In genomic region chr3:171614318-171614967, GRCh38 we compare ENCODE assay signal across 8 cellular contexts.
A peak's percentile ranks its signal among the peaks of the same experiment; 100 is the strongest.
DNase-seq lines count a peak whose midpoint lies in the region; ATAC-seq, FAIRE-seq and TF ChIP-seq lines count a peak whose summit lies in the region.

No MANE protein-coding gene starts in this region.

- CTCF ChIA-PET in GM10248 (lab: Yijun Ruan, JAX), result interaction anchor here (0.7 to 3.2 kb wide), 20 partner anchors 8 to 727 kb away, joined by 3 to 30 read pairs (median 4); no protein-coding TSS in a partner anchor
- CTCF ChIA-PET in PC-9 (lab: Charles Lee), result no interaction called here

- no peaks in the 10 kb centered on the region for H3K79me2 ChIP-seq in osteoblast (ENCODE audit: insufficient read depth, low read length)
- H3K79me2 ChIP-seq in PC-9 (ENCODE audit: low read depth), result no peaks in the 10 kb centered on the region

- H3K27me3 ChIP-seq in osteoblast (ENCODE audit: insufficient read depth, low read length), result no peaks in the 10 kb centered on the region
- no peaks in the 10 kb centered on the region for H3K27me3 ChIP-seq in PC-9 (ENCODE audit: insufficient read depth, low read depth)

- in situ Hi-C loops in KBM-7 (cut with MboI; ENCODE audit: low pct_unique_long_range_greater_than_20kb, low sequenced_read_pairs), result no loop called here

- no peaks in the 10 kb centered on the region for H3F3A ChIP-seq in PC-9 (ENCODE audit: insufficient read depth, low read depth)

- H3K27ac ChIP-seq in osteoblast (ENCODE audit: low read depth, low read length) (no peak overlapping the region), PC-9 (no peak overlapping the region)

- H3K4me1 ChIP-seq in osteoblast (ENCODE audit: insufficient read depth, low read length), result no peaks in the 10 kb centered on the region
- H3K4me1 ChIP-seq in PC-9 (replicated peaks; ENCODE audit: insufficient read depth), result no peaks in the 10 kb centered on the region; the same call in 1 of the 2 replicates

- no peaks in the 10 kb centered on the region for H4K20me1 ChIP-seq in osteoblast (ENCODE audit: insufficient read depth, low read length)
- no peaks in the 10 kb centered on the region for H4K20me1 ChIP-seq in PC-9 (ENCODE audit: insufficient read depth)

- H3K4me2 ChIP-seq in osteoblast (ENCODE audit: insufficient read depth, low read length) (no peak overlapping the region), PC-9 (no peak overlapping the region)

- no peaks in the 10 kb centered on the region for H3K9me3 ChIP-seq in osteoblast (ENCODE audit: low read depth, low read length)
- H3K9me3 ChIP-seq in PC-9 (ENCODE audit: insufficient read depth, low read depth), result no peaks in the 10 kb centered on the region

- H3K4me3 ChIP-seq in osteoblast (ENCODE audit: insufficient read depth, low read length), result no peak overlapping the region
- no peak overlapping the region for H3K4me3 ChIP-seq in PC-9

- peak; percentile 79 for FAIRE-seq in endometrium (lab: Jason Lieb, UNC)

- H2AFZ ChIP-seq in osteoblast (ENCODE audit: low read length), result no peak overlapping the region
- H2AFZ ChIP-seq in PC-9, result no peak overlapping the region

- intact Hi-C loops in PC-9 (cut with micrococcal nuclease; ENCODE audit: unreplicated experiment), result no loop called here

- H3K9me2 ChIP-seq in PC-9 (ENCODE audit: insufficient read depth), result no peaks in the 10 kb centered on the region

- peak; percentile 61 for TF ChIP-seq CTCF in GM10248 (IDR thresholded peaks at IDR 0.05; ENCODE audit: control extremely low read depth, extremely low read depth, low read depth, missing control alignments)
- TF ChIP-seq CTCF in osteoblast (IDR thresholded peaks at IDR 0.05; ENCODE audit: extremely low read depth, low read depth, low read length), result peak; percentile 33
- no peak for TF ChIP-seq CTCF in PC-9 (conservative IDR thresholded peaks at IDR 0.05)

- DNase-seq in GM10248 (ENCODE audit: extremely low spot score) (peak; percentile 35), KBM-7 (peak; percentile 27), osteoblast (ENCODE audit: insufficient read length, low spot score, missing footprints) (no peak), NCI-H1417 treated with DMSO at 0.1 percent for 48 hours (lab: John Stamatoyannopoulos, UW) (no peak), NCI-H2171 treated with DMSO at 0.1 percent for 48 hours (lab: John Stamatoyannopoulos, UW) (no peak), PC-9 (no peak)

- ATAC-seq in HG03097 (IDR thresholded peaks at IDR 0.05; ENCODE audit: low FRiP score, unreplicated experiment), result no peak

- H3K36me3 ChIP-seq in osteoblast (ENCODE audit: insufficient read depth, low read length), result no peaks in the 10 kb centered on the region
- H3K36me3 ChIP-seq in PC-9 (ENCODE audit: low read depth), result 0 out of 2 replicates have a peak, but pooled peaks cover 5% of the 10 kb centered on the region

- no TSS peak for BruUV-seq in PC-9 (replicated peaks; lab: Mats Ljungman, UMichigan)

- POLR2A ChIA-PET in GM10248 (lab: Yijun Ruan, JAX), result no interaction called here
- POLR2A ChIA-PET in PC-9 (lab: Charles Lee; ENCODE audit: unreplicated experiment), result interaction anchor here (0.6 kb wide), 1 partner anchor 43 kb away, joined by 8 read pairs; no protein-coding TSS in a partner anchor

Comparison
In these comparisons a context has a peak if more than half of its experiments do, and no peak if none do; other contexts are left out.
1. DNase-seq: peak in GM10248 (single experiment) and KBM-7 (single experiment); none in osteoblast (single experiment), NCI-H1417 treated with DMSO at 0.1 percent for 48 hours (single experiment), NCI-H2171 treated with DMSO at 0.1 percent for 48 hours (single experiment) and PC-9 (0 of 2).